ENCODE assay signal across 23 cellular contexts in the genomic region with DNA sequence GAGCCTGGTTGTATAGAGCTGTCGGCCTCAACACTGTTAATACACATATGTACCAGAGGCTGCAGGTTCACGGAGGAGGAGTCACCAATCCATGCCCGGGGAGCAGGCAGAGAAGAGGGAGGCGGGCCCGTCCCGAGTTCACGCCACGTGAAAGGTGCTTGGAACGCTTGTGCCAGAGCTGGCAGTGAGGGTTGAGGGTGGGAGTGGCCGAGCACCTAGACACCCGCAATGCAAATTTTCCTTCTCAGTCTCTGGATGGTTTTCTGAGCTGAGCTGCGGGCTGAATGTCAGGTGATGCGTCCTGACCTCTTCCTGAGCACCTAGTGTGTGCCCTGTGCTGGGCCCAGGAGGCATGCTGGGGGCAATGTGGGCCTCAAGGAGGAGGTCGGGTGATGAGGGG. TPM values are rescaled to one million over a fixed set of nuclear protein-coding genes. Genes with fewer than 3 reads are reported as not detected.
DNase-seq lines count a peak whose midpoint lies in the region; ATAC-seq and TF ChIP-seq lines count a peak whose summit lies in the region.
"Had no signal": no experiment of that assay in that cellular context is flagged by ENCODE, and none has a peak within 500 bp of the region (broad histone marks: within the 10 kb centered on the region; RNA-seq: fewer than 3 reads in every experiment).

No MANE protein-coding gene starts in this region.

- no peaks in the 10 kb centered on the region for H3K27me3 Mint-ChIP-seq in CD4-positive, CD25-positive, alpha-beta regulatory T cell
- no peaks in the 10 kb centered on the region for H3K27me3 Mint-ChIP-seq in activated T-helper 17 cell treated with anti-CD3 and anti-CD28 coated beads, Interleukin-2, amount 50 U/mL, for 72 hours
- H3K27me3 Mint-ChIP-seq: activated CD4-positive, alpha-beta T cell treated with anti-CD3 and anti-CD28 coated beads, Interleukin-2, amount 10 ng/mL, durations not matched to agents 7 days and 5 days had no signal

- no peak for DNase-seq in CD4-positive, CD25-positive, alpha-beta regulatory T cell
- DNase-seq in osteoblast (ENCODE audit: insufficient read length, low spot score, missing footprints): peak; percentile 39
- DNase-seq in DMS153 (lab: John Stamatoyannopoulos, UW): no peak
- no peak for DNase-seq in NCI-H1930 (lab: John Stamatoyannopoulos, UW)
- no peak for DNase-seq in activated gamma-delta T cell treated with Interleukin-2 at 50 U/mL for 16 hours
- DNase-seq: activated CD4-positive, alpha-beta T cell treated with anti-CD3 and anti-CD28 coated beads, Interleukin-2, amount 10 ng/mL, durations not matched to agents 7 days and 5 days; activated CD8-positive, alpha-beta memory T cell treated with anti-CD3 and anti-CD28 coated beads, Interleukin-2, amount 50 U/mL, for 48 hours; activated gamma-delta T cell; aorta; cerebellar nuclear complex; effector CD4-positive, alpha-beta T cell; NCI-H1105 treated with DMSO at 0.1 percent for 48 hours; NCI-H2107; NCI-H510A; Right ventricle myocardium superior; SW 1271 had no signal

- no peaks in the 10 kb centered on the region for H3K9me3 ChIP-seq in CD4-positive, CD25-positive, alpha-beta regulatory T cell (ENCODE audit: control insufficient read depth in 2 of 2, low read length in 2 of 2)
- no peaks in the 10 kb centered on the region for H3K9me3 ChIP-seq in HUES6 (ENCODE audit: control insufficient read depth, insufficient read depth, low read depth, low read length)
- no peaks in the 10 kb centered on the region for H3K9me3 ChIP-seq in osteoblast (ENCODE audit: low read depth, low read length)
- H3K9me3 ChIP-seq: gastroesophageal sphincter, thoracic aorta had no signal

- H3K79me2 ChIP-seq in osteoblast (ENCODE audit: insufficient read depth, low read length): peaks cover 77% of the 10 kb centered on the region

- no peak overlapping the region for H3K4me2 ChIP-seq in osteoblast (ENCODE audit: insufficient read depth, low read length)

- H3K4me3 ChIP-seq in CD4-positive, CD25-positive, alpha-beta regulatory T cell (ENCODE audit: low read depth, low read length): no peak overlapping the region
- H3K4me3 ChIP-seq in HUES6 (ENCODE audit: low read depth, low read length): no peak overlapping the region
- H3K4me3 ChIP-seq in osteoblast (ENCODE audit: insufficient read depth, low read length): no peak overlapping the region
- H3K4me3 ChIP-seq: gastroesophageal sphincter, thoracic aorta had no signal

- H3K4me3 Mint-ChIP-seq in CD4-positive, CD25-positive, alpha-beta regulatory T cell: no peak overlapping the region
- no peak overlapping the region for H3K4me3 Mint-ChIP-seq in activated T-helper 17 cell treated with anti-CD3 and anti-CD28 coated beads, Interleukin-2, amount 50 U/mL, for 72 hours
- H3K4me3 Mint-ChIP-seq: activated CD4-positive, alpha-beta T cell treated with anti-CD3 and anti-CD28 coated beads, Interleukin-2, amount 10 ng/mL, durations not matched to agents 7 days and 5 days had no signal

- no peak overlapping the region for H2AFZ ChIP-seq in osteoblast (ENCODE audit: low read length)

- H4K20me1 ChIP-seq in osteoblast (ENCODE audit: insufficient read depth, low read length): peaks cover 32% of the 10 kb centered on the region

- H3K36me3 Mint-ChIP-seq in CD4-positive, CD25-positive, alpha-beta regulatory T cell: peaks cover 11% of the 10 kb centered on the region
- H3K36me3 Mint-ChIP-seq in activated T-helper 17 cell treated with anti-CD3 and anti-CD28 coated beads, Interleukin-2, amount 50 U/mL, for 72 hours (ENCODE audit: low read depth): peaks cover 52% of the 10 kb centered on the region

- peaks cover 2% of the 10 kb centered on the region for H3K36me3 ChIP-seq in CD4-positive, CD25-positive, alpha-beta regulatory T cell (ENCODE audit: control insufficient read depth, insufficient read depth, low read length)
- H3K36me3 ChIP-seq in HUES6 (ENCODE audit: control insufficient read depth, insufficient read depth, low read length) (no peaks in the 10 kb centered on the region), osteoblast (ENCODE audit: insufficient read depth, low read length) (no peaks in the 10 kb centered on the region)
- H3K36me3 ChIP-seq: gastroesophageal sphincter, thoracic aorta had no signal

- H3K4me1 Mint-ChIP-seq in CD4-positive, CD25-positive, alpha-beta regulatory T cell: peaks cover 0 to 48% (median 11%) of the 10 kb centered on the region in 4 donors
- H3K4me1 Mint-ChIP-seq in activated T-helper 17 cell treated with anti-CD3 and anti-CD28 coated beads, Interleukin-2, amount 50 U/mL, for 72 hours: peaks cover 44% of the 10 kb centered on the region

- H3K27ac Mint-ChIP-seq in CD4-positive, CD25-positive, alpha-beta regulatory T cell: peak overlapping the region; percentile 38 to 80 (median 75)
- peak overlapping the region; percentile 89 for H3K27ac Mint-ChIP-seq in activated T-helper 17 cell treated with anti-CD3 and anti-CD28 coated beads, Interleukin-2, amount 50 U/mL, for 72 hours
- H3K27ac Mint-ChIP-seq: activated CD4-positive, alpha-beta T cell treated with anti-CD3 and anti-CD28 coated beads, Interleukin-2, amount 10 ng/mL, durations not matched to agents 7 days and 5 days had no signal

- no peaks in the 10 kb centered on the region for H3K27me3 ChIP-seq in CD4-positive, CD25-positive, alpha-beta regulatory T cell (ENCODE audit: control insufficient read depth, insufficient read depth, low read length)
- H3K27me3 ChIP-seq in HUES6 (ENCODE audit: control insufficient read depth, insufficient read depth, low read length) (no peaks in the 10 kb centered on the region), osteoblast (ENCODE audit: insufficient read depth, low read length) (no peaks in the 10 kb centered on the region)
- H3K27me3 ChIP-seq: gastroesophageal sphincter had no signal

- TF ChIP-seq CTCF in osteoblast (IDR thresholded peaks at IDR 0.05; ENCODE audit: extremely low read depth, low read depth, low read length): no peak

- H3K9ac ChIP-seq in HUES6 (ENCODE audit: low read length): peak overlapping the region; percentile 7

- ATAC-seq in CD4-positive, CD25-positive, alpha-beta regulatory T cell (ENCODE audit: low read depth in 2 of 2): no peak
- no peak for ATAC-seq in activated T-helper 17 cell treated with anti-CD3 and anti-CD28 coated beads, Interleukin-2, amount 50 U/mL, for 72 hours (replicated peaks)
- ATAC-seq in GM18909 (IDR thresholded peaks at IDR 0.05; ENCODE audit: poor library complexity, unreplicated experiment): no peak
- ATAC-seq: esophagus mucosa, gastroesophageal sphincter, sciatic nerve had no signal

- H3K4me1 ChIP-seq in CD4-positive, CD25-positive, alpha-beta regulatory T cell (ENCODE audit: control insufficient read depth, insufficient read depth, low read length, poor library complexity, severe bottlenecking): peaks cover 13% of the 10 kb centered on the region
- peaks cover 21% of the 10 kb centered on the region for H3K4me1 ChIP-seq in HUES6 (ENCODE audit: control insufficient read depth, insufficient read depth, low read length)
- peaks cover 2% of the 10 kb centered on the region for H3K4me1 ChIP-seq in osteoblast (ENCODE audit: insufficient read depth, low read length)

- H3K27ac ChIP-seq in CD4-positive, CD25-positive, alpha-beta regulatory T cell (ENCODE audit: insufficient read depth, low read length, poor library complexity, severe bottlenecking): no peak overlapping the region
- H3K27ac ChIP-seq in HUES6 (ENCODE audit: low read depth, low read length) (no peak overlapping the region), osteoblast (ENCODE audit: low read depth, low read length) (no peak overlapping the region)
- H3K27ac ChIP-seq: gastroesophageal sphincter, thoracic aorta had no signal

- peaks cover 0 to 2% (median 0%) of the 10 kb centered on the region in 7 donors for H3K9me3 Mint-ChIP-seq in CD4-positive, CD25-positive, alpha-beta regulatory T cell
- no peaks in the 10 kb centered on the region for H3K9me3 Mint-ChIP-seq in activated T-helper 17 cell treated with anti-CD3 and anti-CD28 coated beads, Interleukin-2, amount 50 U/mL, for 72 hours

RNA-seq across cellular contexts. Expression of a gene that starts 52.2 kb away (rescaled TPM):
- 105 TPM for total RNA-seq in CD4-positive, CD25-positive, alpha-beta regulatory T cell
- 100 to 1,000 TPM in 2 of 4 donors, 10 to 100 TPM in 2; 74.1 to 113 (median 92.6) TPM for polyA plus RNA-seq in CD4-positive, CD25-positive, alpha-beta regulatory T cell
- 100 to 1,000 TPM in 1 of 2 donors, 10 to 100 TPM in 1; 60.3 to 180 TPM for total RNA-seq in activated T-helper 17 cell treated with anti-CD3 and anti-CD28 coated beads, Interleukin-2, amount 50 U/mL, for 72 hours
- 106 and 109 TPM in 2 replicates for total RNA-seq in osteoblast
